23 cellular contexts compared by ENCODE assay signal in the genomic region with DNA sequence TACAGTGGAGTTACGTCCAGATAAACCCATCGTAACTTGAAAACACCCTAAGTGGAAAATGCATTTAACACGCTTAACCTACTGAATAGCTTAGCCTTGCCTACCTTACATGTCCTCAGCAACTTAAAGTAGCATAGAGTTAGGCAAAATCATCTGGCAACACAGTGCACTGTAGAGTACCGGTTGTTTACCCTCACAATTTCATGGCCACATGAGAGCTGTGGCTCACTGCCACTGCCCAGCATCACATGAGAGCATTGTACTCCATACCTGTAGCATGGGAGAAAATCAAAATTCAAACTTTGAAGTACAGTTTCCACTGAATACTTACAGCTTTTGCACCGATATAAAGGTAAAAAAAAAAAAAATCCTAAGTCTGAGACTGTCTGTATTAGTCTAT. TPM values are rescaled to one million over a fixed set of nuclear protein-coding genes. Genes with fewer than 3 reads are reported as not detected.
"Had no signal": no experiment of that assay in that cellular context is flagged by ENCODE, and none has a peak within 500 bp of the region (broad histone marks: within the 10 kb centered on the region; RNA-seq: fewer than 3 reads in every experiment).

No MANE protein-coding gene starts in this region.

- H3K4me3 ChIP-seq: SK-N-MC had no signal

- H3K9me3 Mint-ChIP-seq: activated CD4-positive, alpha-beta memory T cell treated with anti-CD3 and anti-CD28 coated beads, Interleukin-2, amount 10 ng/mL, durations not matched to agents 7 days and 5 days; activated naive CD4-positive, alpha-beta T cell treated with anti-CD3 and anti-CD28 coated beads for 36 hours; activated T-helper 17 cell treated with anti-CD3 and anti-CD28 coated beads, Interleukin-2, amount 50 U/mL, for 72 hours; T-cell had no signal

- H3K27me3 ChIP-seq: brain microvascular endothelial cell had no signal

- H3K4me1 Mint-ChIP-seq: activated CD4-positive, alpha-beta memory T cell treated with anti-CD3 and anti-CD28 coated beads, Interleukin-2, amount 10 ng/mL, durations not matched to agents 7 days and 5 days; activated CD4-positive, alpha-beta T cell treated with anti-CD3 and anti-CD28 coated beads for 36 hours; activated T-helper 17 cell treated with anti-CD3 and anti-CD28 coated beads, Interleukin-2, amount 50 U/mL, for 72 hours; T-cell had no signal

- H3K27ac Mint-ChIP-seq: activated CD4-positive, alpha-beta memory T cell treated with anti-CD3 and anti-CD28 coated beads, Interleukin-2, amount 10 ng/mL, durations not matched to agents 7 days and 5 days; activated CD4-positive, alpha-beta T cell treated with anti-CD3 and anti-CD28 coated beads for 36 hours; activated naive CD4-positive, alpha-beta T cell treated with anti-CD3 and anti-CD28 coated beads for 36 hours; activated naive CD8-positive, alpha-beta T cell; activated T-helper 17 cell treated with anti-CD3 and anti-CD28 coated beads, Interleukin-2, amount 50 U/mL, for 72 hours; T-cell had no signal

- H3K27ac ChIP-seq: brain microvascular endothelial cell, SK-N-MC, WERI-Rb-1 had no signal

- H3K36me3 Mint-ChIP-seq: activated naive CD8-positive, alpha-beta T cell; T-cell had no signal

- DNase-seq: activated CD4-positive, alpha-beta memory T cell treated with anti-CD3 and anti-CD28 coated beads, Interleukin-2, amount 10 ng/mL, durations not matched to agents 7 days and 5 days; activated CD4-positive, alpha-beta T cell treated with anti-CD3 and anti-CD28 coated beads for 36 hours; activated CD4-positive, alpha-beta T cell treated with anti-CD3 and anti-CD28 coated beads, Interleukin-2, amount 50 U/mL, for 1 hour; activated gamma-delta T cell; activated naive CD4-positive, alpha-beta T cell treated with anti-CD3 and anti-CD28 coated beads for 36 hours; activated T-cell treated with anti-CD3 and anti-CD28 coated beads for 4 hours; activated T-cell treated with anti-CD3 and anti-CD28 coated beads, Interleukin-2, amount 50 U/mL, for 48 hours; brain microvascular endothelial cell; caudate nucleus; MM.1S; NCI-H1105; NCI-H1436 treated with DMSO at 0.1 percent for 48 hours; NCI-H187; NCI-H2081; NCI-H446; NCI-H524; PC-3; T-cell; T-helper 2 cell; WERI-Rb-1 had no signal

- ATAC-seq: activated CD4-positive, alpha-beta T cell treated with anti-CD3 and anti-CD28 coated beads for 36 hours; activated T-helper 17 cell treated with anti-CD3 and anti-CD28 coated beads, Interleukin-2, amount 50 U/mL, for 72 hours; PC-3; T-cell had no signal

- H3K36me3 ChIP-seq: brain microvascular endothelial cell, WERI-Rb-1 had no signal

- H3K4me3 Mint-ChIP-seq: activated CD4-positive, alpha-beta memory T cell treated with anti-CD3 and anti-CD28 coated beads, Interleukin-2, amount 10 ng/mL, durations not matched to agents 7 days and 5 days; activated CD4-positive, alpha-beta T cell treated with anti-CD3 and anti-CD28 coated beads for 36 hours; activated naive CD4-positive, alpha-beta T cell treated with anti-CD3 and anti-CD28 coated beads for 36 hours; activated naive CD8-positive, alpha-beta T cell; activated T-helper 17 cell treated with anti-CD3 and anti-CD28 coated beads, Interleukin-2, amount 50 U/mL, for 72 hours; T-cell had no signal

- H3K27me3 Mint-ChIP-seq: activated CD4-positive, alpha-beta memory T cell treated with anti-CD3 and anti-CD28 coated beads, Interleukin-2, amount 10 ng/mL, durations not matched to agents 7 days and 5 days; T-cell had no signal

RNA-seq across cellular contexts. Expression of a gene that starts 40.6 kb away (rescaled TPM):
- total RNA-seq: activated CD4-positive, alpha-beta memory T cell treated with anti-CD3 and anti-CD28 coated beads, Interleukin-2, amount 10 ng/mL, durations not matched to agents 7 days and 5 days; activated CD4-positive, alpha-beta T cell treated with anti-CD3 and anti-CD28 coated beads for 36 hours; activated T-helper 17 cell treated with anti-CD3 and anti-CD28 coated beads, Interleukin-2, amount 50 U/mL, for 72 hours had no signal
